Comparison of ENCODE assay signal across 1 cellular context in the genomic region with DNA sequence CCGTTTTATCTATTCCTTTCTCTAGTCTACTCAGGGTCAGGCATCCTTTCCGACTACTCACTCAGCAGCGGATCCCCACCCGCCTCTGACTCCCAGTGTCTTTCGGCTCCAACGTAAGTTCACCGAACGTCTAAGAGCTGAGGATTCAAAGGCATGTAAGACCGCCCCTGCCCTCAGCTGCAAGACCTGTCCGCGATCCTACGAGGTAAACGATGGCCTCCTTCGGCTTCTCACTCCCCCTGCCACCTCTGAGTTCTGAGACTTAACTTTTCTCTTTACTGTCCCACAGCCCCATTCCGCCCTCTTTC.
TF ChIP-seq lines count a peak whose summit lies in the region.

No MANE protein-coding gene starts in this region.

TF ChIP-seq in HepG2, 621 proteins besides CTCF, POLR2A, EP300 and RAD21 (continued from another document and continues in another):
- no peak for TF ChIP-seq CCAR2 (optimal IDR thresholded peaks at IDR 0.05; ENCODE audit: low read depth, low read length)
- TF ChIP-seq, protein P1, sequence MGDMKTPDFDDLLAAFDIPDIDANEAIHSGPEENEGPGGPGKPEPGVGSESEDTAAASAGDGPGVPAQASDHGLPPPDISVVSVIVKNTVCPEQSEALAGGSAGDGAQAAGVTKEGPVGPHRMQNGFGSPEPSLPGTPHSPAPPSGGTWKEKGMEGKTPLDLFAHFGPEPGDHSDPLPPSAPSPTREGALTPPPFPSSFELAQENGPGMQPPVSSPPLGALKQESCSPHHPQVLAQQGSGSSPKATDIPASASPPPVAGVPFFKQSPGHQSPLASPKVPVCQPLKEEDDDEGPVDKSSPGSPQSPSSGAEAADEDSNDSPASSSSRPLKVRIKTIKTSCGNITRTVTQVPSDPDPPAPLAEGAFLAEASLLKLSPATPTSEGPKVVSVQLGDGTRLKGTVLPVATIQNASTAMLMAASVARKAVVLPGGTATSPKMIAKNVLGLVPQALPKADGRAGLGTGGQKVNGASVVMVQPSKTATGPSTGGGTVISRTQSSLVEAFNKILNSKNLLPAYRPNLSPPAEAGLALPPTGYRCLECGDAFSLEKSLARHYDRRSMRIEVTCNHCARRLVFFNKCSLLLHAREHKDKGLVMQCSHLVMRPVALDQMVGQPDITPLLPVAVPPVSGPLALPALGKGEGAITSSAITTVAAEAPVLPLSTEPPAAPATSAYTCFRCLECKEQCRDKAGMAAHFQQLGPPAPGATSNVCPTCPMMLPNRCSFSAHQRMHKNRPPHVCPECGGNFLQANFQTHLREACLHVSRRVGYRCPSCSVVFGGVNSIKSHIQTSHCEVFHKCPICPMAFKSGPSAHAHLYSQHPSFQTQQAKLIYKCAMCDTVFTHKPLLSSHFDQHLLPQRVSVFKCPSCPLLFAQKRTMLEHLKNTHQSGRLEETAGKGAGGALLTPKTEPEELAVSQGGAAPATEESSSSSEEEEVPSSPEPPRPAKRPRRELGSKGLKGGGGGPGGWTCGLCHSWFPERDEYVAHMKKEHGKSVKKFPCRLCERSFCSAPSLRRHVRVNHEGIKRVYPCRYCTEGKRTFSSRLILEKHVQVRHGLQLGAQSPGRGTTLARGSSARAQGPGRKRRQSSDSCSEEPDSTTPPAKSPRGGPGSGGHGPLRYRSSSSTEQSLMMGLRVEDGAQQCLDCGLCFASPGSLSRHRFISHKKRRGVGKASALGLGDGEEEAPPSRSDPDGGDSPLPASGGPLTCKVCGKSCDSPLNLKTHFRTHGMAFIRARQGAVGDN (CRISPR knock-in tag; IDR thresholded peaks at IDR 0.05): no peak
- 0 out of 2 replicates have a peak, but pooled peaks have one; percentile 20 for TF ChIP-seq CHCHD3 (CRISPR knock-in tag; IDR thresholded peaks at IDR 0.05)
- TF ChIP-seq, protein P2, sequence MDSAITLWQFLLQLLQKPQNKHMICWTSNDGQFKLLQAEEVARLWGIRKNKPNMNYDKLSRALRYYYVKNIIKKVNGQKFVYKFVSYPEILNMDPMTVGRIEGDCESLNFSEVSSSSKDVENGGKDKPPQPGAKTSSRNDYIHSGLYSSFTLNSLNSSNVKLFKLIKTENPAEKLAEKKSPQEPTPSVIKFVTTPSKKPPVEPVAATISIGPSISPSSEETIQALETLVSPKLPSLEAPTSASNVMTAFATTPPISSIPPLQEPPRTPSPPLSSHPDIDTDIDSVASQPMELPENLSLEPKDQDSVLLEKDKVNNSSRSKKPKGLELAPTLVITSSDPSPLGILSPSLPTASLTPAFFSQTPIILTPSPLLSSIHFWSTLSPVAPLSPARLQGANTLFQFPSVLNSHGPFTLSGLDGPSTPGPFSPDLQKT (CRISPR knock-in tag; IDR thresholded peaks at IDR 0.05; ENCODE audit: borderline replicate concordance): no peak
- TF ChIP-seq U2AF2 (IDR thresholded peaks at IDR 0.05; ENCODE audit: low read depth, low read length): no peak
- TF ChIP-seq KMT2A (CRISPR knock-in tag; IDR thresholded peaks at IDR 0.05): no peak
- TF ChIP-seq, protein P3, sequence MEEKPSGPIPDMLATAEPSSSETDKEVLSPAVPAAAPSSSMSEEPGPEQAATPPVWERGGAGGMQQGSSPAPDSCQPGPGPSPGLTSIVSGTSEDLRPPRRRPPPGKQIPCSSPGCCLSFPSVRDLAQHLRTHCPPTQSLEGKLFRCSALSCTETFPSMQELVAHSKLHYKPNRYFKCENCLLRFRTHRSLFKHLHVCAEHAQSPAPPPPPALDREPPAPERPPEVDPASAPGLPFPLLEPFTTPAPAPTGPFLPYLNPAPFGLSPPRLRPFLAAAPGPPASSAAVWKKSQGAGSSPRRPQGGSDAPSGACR (CRISPR knock-in tag; IDR thresholded peaks at IDR 0.05): no peak
- TF ChIP-seq, protein P4, sequence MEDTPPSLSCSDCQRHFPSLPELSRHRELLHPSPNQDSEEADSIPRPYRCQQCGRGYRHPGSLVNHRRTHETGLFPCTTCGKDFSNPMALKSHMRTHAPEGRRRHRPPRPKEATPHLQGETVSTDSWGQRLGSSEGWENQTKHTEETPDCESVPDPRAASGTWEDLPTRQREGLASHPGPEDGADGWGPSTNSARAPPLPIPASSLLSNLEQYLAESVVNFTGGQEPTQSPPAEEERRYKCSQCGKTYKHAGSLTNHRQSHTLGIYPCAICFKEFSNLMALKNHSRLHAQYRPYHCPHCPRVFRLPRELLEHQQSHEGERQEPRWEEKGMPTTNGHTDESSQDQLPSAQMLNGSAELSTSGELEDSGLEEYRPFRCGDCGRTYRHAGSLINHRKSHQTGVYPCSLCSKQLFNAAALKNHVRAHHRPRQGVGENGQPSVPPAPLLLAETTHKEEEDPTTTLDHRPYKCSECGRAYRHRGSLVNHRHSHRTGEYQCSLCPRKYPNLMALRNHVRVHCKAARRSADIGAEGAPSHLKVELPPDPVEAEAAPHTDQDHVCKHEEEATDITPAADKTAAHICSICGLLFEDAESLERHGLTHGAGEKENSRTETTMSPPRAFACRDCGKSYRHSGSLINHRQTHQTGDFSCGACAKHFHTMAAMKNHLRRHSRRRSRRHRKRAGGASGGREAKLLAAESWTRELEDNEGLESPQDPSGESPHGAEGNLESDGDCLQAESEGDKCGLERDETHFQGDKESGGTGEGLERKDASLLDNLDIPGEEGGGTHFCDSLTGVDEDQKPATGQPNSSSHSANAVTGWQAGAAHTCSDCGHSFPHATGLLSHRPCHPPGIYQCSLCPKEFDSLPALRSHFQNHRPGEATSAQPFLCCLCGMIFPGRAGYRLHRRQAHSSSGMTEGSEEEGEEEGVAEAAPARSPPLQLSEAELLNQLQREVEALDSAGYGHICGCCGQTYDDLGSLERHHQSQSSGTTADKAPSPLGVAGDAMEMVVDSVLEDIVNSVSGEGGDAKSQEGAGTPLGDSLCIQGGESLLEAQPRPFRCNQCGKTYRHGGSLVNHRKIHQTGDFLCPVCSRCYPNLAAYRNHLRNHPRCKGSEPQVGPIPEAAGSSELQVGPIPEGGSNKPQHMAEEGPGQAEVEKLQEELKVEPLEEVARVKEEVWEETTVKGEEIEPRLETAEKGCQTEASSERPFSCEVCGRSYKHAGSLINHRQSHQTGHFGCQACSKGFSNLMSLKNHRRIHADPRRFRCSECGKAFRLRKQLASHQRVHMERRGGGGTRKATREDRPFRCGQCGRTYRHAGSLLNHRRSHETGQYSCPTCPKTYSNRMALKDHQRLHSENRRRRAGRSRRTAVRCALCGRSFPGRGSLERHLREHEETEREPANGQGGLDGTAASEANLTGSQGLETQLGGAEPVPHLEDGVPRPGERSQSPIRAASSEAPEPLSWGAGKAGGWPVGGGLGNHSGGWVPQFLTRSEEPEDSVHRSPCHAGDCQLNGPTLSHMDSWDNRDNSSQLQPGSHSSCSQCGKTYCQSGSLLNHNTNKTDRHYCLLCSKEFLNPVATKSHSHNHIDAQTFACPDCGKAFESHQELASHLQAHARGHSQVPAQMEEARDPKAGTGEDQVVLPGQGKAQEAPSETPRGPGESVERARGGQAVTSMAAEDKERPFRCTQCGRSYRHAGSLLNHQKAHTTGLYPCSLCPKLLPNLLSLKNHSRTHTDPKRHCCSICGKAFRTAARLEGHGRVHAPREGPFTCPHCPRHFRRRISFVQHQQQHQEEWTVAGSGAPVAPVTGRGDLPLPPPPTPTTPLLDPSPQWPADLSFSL (CRISPR knock-in tag; IDR thresholded peaks at IDR 0.05): no peak
- no peak for TF ChIP-seq ARNT2 (CRISPR knock-in tag; IDR thresholded peaks at IDR 0.05; ENCODE audit: low read depth)
- TF ChIP-seq ZNF724P (CRISPR knock-in tag; IDR thresholded peaks at IDR 0.05; ENCODE audit: borderline replicate concordance): 0 out of 2 replicates have a peak, but pooled peaks have one; percentile 17
- no peak for TF ChIP-seq ZNF496 (CRISPR knock-in tag; IDR thresholded peaks at IDR 0.05; ENCODE audit: insufficient replicate concordance)
- no peak for TF ChIP-seq CCDC6 (CRISPR knock-in tag; IDR thresholded peaks at IDR 0.05)
- TF ChIP-seq, protein P5, sequence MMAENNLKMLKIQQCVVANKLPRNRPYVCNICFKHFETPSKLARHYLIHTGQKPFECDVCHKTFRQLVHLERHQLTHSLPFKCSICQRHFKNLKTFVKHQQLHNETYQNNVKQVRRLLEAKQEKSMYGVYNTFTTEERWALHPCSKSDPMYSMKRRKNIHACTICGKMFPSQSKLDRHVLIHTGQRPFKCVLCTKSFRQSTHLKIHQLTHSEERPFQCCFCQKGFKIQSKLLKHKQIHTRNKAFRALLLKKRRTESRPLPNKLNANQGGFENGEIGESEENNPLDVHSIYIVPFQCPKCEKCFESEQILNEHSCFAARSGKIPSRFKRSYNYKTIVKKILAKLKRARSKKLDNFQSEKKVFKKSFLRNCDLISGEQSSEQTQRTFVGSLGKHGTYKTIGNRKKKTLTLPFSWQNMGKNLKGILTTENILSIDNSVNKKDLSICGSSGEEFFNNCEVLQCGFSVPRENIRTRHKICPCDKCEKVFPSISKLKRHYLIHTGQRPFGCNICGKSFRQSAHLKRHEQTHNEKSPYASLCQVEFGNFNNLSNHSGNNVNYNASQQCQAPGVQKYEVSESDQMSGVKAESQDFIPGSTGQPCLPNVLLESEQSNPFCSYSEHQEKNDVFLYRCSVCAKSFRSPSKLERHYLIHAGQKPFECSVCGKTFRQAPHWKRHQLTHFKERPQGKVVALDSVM (CRISPR knock-in tag; IDR thresholded peaks at IDR 0.05): no peak
- TF ChIP-seq, protein P6, sequence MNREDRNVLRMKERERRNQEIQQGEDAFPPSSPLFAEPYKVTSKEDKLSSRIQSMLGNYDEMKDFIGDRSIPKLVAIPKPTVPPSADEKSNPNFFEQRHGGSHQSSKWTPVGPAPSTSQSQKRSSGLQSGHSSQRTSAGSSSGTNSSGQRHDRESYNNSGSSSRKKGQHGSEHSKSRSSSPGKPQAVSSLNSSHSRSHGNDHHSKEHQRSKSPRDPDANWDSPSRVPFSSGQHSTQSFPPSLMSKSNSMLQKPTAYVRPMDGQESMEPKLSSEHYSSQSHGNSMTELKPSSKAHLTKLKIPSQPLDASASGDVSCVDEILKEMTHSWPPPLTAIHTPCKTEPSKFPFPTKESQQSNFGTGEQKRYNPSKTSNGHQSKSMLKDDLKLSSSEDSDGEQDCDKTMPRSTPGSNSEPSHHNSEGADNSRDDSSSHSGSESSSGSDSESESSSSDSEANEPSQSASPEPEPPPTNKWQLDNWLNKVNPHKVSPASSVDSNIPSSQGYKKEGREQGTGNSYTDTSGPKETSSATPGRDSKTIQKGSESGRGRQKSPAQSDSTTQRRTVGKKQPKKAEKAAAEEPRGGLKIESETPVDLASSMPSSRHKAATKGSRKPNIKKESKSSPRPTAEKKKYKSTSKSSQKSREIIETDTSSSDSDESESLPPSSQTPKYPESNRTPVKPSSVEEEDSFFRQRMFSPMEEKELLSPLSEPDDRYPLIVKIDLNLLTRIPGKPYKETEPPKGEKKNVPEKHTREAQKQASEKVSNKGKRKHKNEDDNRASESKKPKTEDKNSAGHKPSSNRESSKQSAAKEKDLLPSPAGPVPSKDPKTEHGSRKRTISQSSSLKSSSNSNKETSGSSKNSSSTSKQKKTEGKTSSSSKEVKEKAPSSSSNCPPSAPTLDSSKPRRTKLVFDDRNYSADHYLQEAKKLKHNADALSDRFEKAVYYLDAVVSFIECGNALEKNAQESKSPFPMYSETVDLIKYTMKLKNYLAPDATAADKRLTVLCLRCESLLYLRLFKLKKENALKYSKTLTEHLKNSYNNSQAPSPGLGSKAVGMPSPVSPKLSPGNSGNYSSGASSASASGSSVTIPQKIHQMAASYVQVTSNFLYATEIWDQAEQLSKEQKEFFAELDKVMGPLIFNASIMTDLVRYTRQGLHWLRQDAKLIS (CRISPR knock-in tag; IDR thresholded peaks at IDR 0.05): no peak
- no peak for TF ChIP-seq WIZ (CRISPR knock-in tag; IDR thresholded peaks at IDR 0.05)
- TF ChIP-seq, protein P7, sequence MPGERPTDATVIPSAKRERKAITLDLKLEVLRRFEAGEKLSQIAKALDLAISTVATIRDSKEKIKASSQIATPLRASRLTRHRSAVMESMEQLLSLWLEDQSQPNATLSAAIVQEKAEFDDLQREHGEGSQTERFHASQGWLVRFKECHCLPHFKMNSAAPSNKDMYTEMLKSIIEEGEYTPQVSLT (CRISPR knock-in tag; IDR thresholded peaks at IDR 0.05; ENCODE audit: borderline replicate concordance, low read depth): no peak
- no peak for TF ChIP-seq ZNF775 (CRISPR knock-in tag; IDR thresholded peaks at IDR 0.05; ENCODE audit: borderline replicate concordance)
- no peak for TF ChIP-seq KDM2A (CRISPR knock-in tag; IDR thresholded peaks at IDR 0.05; ENCODE audit: borderline replicate concordance, low read depth)
- TF ChIP-seq, protein P8, sequence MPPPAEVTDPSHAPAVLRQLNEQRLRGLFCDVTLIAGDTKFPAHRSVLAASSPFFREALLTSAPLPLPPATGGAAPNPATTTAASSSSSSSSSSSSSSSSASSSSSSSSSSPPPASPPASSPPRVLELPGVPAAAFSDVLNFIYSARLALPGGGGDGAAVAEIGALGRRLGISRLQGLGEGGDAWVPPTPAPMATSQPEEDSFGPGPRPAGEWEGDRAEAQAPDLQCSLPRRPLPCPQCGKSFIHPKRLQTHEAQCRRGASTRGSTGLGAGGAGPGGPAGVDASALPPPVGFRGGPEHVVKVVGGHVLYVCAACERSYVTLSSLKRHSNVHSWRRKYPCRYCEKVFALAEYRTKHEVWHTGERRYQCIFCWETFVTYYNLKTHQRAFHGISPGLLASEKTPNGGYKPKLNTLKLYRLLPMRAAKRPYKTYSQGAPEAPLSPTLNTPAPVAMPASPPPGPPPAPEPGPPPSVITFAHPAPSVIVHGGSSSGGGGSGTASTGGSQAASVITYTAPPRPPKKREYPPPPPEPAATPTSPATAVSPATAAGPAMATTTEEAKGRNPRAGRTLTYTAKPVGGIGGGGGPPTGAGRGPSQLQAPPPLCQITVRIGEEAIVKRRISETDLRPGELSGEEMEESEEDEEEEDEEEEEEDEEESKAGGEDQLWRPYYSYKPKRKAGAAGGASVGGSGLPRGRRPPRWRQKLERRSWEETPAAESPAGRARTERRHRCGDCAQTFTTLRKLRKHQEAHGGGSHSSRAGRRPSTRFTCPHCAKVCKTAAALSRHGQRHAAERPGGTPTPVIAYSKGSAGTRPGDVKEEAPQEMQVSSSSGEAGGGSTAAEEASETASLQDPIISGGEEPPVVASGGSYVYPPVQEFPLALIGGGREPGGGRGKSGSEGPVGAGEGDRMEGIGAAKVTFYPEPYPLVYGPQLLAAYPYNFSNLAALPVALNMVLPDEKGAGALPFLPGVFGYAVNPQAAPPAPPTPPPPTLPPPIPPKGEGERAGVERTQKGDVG (CRISPR knock-in tag; IDR thresholded peaks at IDR 0.05; ENCODE audit: borderline replicate concordance): no peak
- TF ChIP-seq KLF9 (CRISPR knock-in tag; IDR thresholded peaks at IDR 0.05; ENCODE audit: low read depth): no peak
- no peak for TF ChIP-seq SRSF4 (IDR thresholded peaks at IDR 0.05; ENCODE audit: low read depth, low read length, poor library complexity, severe bottlenecking)
- no peak for TF ChIP-seq ZNF337 (CRISPR knock-in tag; IDR thresholded peaks at IDR 0.05; ENCODE audit: borderline replicate concordance, low read depth)
- TF ChIP-seq, protein P9, sequence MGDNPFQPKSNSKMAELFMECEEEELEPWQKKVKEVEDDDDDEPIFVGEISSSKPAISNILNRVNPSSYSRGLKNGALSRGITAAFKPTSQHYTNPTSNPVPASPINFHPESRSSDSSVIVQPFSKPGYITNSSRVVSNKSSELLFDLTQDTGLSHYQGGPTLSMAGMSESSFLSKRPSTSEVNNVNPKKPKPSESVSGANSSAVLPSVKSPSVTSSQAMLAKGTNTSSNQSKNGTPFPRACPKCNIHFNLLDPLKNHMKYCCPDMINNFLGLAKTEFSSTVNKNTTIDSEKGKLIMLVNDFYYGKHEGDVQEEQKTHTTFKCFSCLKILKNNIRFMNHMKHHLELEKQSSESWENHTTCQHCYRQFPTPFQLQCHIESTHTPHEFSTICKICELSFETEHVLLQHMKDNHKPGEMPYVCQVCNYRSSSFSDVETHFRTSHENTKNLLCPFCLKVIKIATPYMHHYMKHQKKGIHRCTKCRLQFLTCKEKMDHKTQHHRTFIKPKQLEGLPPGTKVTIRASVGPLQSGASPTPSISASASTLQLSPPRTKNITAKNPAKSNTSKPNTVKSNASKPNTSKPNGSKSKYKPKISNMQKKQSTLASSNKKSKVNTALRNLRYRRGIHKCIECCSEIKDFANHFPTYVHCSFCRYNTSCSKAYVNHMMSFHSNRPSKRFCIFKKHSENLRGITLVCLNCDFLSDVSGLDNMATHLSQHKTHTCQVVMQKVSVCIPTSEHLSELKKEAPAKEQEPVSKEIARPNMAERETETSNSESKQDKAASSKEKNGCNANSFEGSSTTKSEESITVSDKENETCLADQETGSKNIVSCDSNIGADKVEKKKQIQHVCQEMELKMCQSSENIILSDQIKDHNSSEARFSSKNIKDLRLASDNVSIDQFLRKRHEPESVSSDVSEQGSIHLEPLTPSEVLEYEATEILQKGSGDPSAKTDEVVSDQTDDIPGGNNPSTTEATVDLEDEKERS (CRISPR knock-in tag; IDR thresholded peaks at IDR 0.05): no peak
